In the genomic region with DNA sequence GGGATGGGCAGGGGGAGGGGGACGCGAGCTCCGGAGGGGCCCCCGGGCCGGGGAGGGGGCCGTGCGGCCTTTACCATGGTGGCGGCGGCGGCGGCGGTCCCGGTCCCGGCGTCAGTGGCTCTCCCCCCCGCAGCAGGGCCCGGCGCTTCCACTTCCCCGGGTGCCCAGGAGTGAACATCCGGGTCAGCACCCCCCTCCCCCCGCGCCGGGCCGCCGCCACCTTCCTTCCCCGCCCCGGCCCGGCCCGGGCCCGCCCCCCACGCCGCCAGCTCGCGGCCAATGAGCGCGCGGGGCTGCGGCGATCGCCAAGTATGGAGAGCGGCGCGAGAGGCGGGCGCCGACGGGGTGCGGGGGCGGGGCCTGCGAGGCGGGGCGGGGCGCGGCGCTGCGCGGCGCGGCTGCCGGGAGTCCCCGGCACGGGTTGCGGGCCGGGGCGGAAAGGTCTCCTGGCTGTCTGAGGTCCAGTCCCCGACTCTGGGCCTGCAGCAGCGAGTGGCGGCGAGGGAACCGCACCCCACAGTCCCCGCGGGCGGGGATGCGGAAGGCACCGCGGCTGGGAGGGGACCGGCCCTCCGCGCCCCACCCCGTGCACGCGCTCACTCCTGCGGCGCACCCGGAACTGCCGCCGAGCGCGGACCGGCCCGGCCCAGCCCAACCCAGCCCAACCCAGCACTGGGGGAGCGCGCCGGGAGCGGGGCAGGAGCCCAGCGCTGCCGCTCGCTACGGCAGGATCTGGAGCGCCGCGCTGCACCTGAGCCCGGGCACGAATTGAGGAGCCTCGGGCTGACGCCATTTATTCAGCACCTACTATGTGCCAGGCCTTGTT, we compare ENCODE assay signal across 8 cellular contexts. TPM values are rescaled to one million over a fixed set of nuclear protein-coding genes. Genes with fewer than 3 reads are reported as not detected.
A peak's percentile ranks its signal among the peaks of the same experiment; 100 is the strongest.
DNase-seq lines count a peak whose midpoint lies in the region; ATAC-seq and TF ChIP-seq lines count a peak whose summit lies in the region.

CAPZB (minus strand) TSS at position 178 of the 826 bp plus-strand sequence; CDS start at position 77, 101 bp downstream.

- peak within 1 kb of the TSS; percentile 100 for H3K9ac ChIP-seq in mesenchymal stem cell (ENCODE audit: low read length)

- peak within 1 kb of the TSS; percentile 91 for H3K4me3 Mint-ChIP-seq in CD8-positive, alpha-beta T cell
- H3K4me3 Mint-ChIP-seq in effector memory CD8-positive, alpha-beta T cell = peak within 1 kb of the TSS; percentile 95 to 96

- peak within 1 kb of the TSS in 1 of 2 experiments; percentile 75 for H2BK12ac ChIP-seq in mesenchymal stem cell (ENCODE audit: low read length in 2 of 2)

- H3K4me3 ChIP-seq in CD8-positive, alpha-beta T cell (ENCODE audit: low read depth, low read length) = peak within 1 kb of the TSS; percentile 85
- H3K4me3 ChIP-seq in mesenchymal stem cell (ENCODE audit: insufficient read depth in 1 of 2, low read depth in 1 of 2, low read length in 2 of 2) = peak within 1 kb of the TSS; percentile 90 to 97

- no peaks in the 10 kb centered on the region for H3K9me3 Mint-ChIP-seq in CD8-positive, alpha-beta T cell
- H3K9me3 Mint-ChIP-seq in effector memory CD8-positive, alpha-beta T cell = no peaks in the 10 kb centered on the region

- peak within 1 kb of the TSS; percentile 98 for H4K91ac ChIP-seq in mesenchymal stem cell (ENCODE audit: low read length)

- H3K27me3 Mint-ChIP-seq in CD8-positive, alpha-beta T cell (ENCODE audit: low read depth) = no peaks in the 10 kb centered on the region
- H3K27me3 Mint-ChIP-seq in effector memory CD8-positive, alpha-beta T cell = no peaks in the 10 kb centered on the region

- peak within 1 kb of the TSS; percentile 97 for H2AK5ac ChIP-seq in mesenchymal stem cell (ENCODE audit: low read length, severe bottlenecking)

- H3K4me1 ChIP-seq in CD8-positive, alpha-beta T cell (ENCODE audit: insufficient read depth, low read length) = peaks cover 59% of the 10 kb centered on the region
- H3K4me1 ChIP-seq in mesenchymal stem cell (ENCODE audit: control insufficient read depth, insufficient read depth, low read depth, low read length) = peaks cover 31% of the 10 kb centered on the region

- ATAC-seq in CD8-positive, alpha-beta T cell = peak; percentile 85
- ATAC-seq in GM19455 (IDR thresholded peaks at IDR 0.05; ENCODE audit: unreplicated experiment) = peak; percentile 74
- ATAC-seq in effector memory CD8-positive, alpha-beta T cell (replicated peaks) = peak; percentile 84

- H3K9me3 ChIP-seq in CD8-positive, alpha-beta T cell (ENCODE audit: low read length) = no peaks in the 10 kb centered on the region
- H3K9me3 ChIP-seq in mesenchymal stem cell (ENCODE audit: control insufficient read depth, low read length) = no peaks in the 10 kb centered on the region

- peak within 1 kb of the TSS; percentile 97 for H2BK15ac ChIP-seq in mesenchymal stem cell (ENCODE audit: low read depth, poor library complexity, severe bottlenecking)

- no peaks in the 10 kb centered on the region for H3K27me3 ChIP-seq in CD8-positive, alpha-beta T cell (ENCODE audit: insufficient read depth, low read length)
- no peaks in the 10 kb centered on the region for H3K27me3 ChIP-seq in mesenchymal stem cell (ENCODE audit: control insufficient read depth in 1 of 2, insufficient read depth in 1 of 2, low read length in 2 of 2)

- peak within 1 kb of the TSS; percentile 98 for H2BK120ac ChIP-seq in mesenchymal stem cell (ENCODE audit: low read depth, low read length)

- H3K23ac ChIP-seq in mesenchymal stem cell (ENCODE audit: low read length in 2 of 2) = peak within 1 kb of the TSS; percentile 14 to 94

- peak; percentile 87 to 97 (median 94) for DNase-seq in CD8-positive, alpha-beta T cell
- DNase-seq in HK-2 (ENCODE audit: unreplicated experiment) (peak; percentile 92), mesenchymal stem cell (peak; percentile 85)
- peak; percentile 91 for DNase-seq in NK-92 treated with Interleukin-12 subunit alpha and Interleukin-12 subunit beta, amount 100 ng/mL, for 24 hours (lab: John Stamatoyannopoulos, UW)
- DNase-seq in activated CD8-positive, alpha-beta memory T cell treated with anti-CD3 and anti-CD28 coated beads for 48 hours (ENCODE audit: low read depth in 2 of 3, low spot score in 2 of 3) = peak; percentile 82 to 92 (median 83)
- peak; percentile 81 to 88 (median 87) for DNase-seq in effector memory CD8-positive, alpha-beta T cell
- peak; percentile 92 for DNase-seq in stimulated activated CD8-positive, alpha-beta memory T cell treated with anti-CD3 and anti-CD28 coated beads, Interleukin-12 subunit alpha, Interleukin-12 subunit beta, amount 100 ng/mL, for 24 hours (ENCODE audit: extremely low read depth)

- CTCF ChIA-PET in CD8-positive, alpha-beta T cell (lab: Charles Lee) = interaction anchor here (1.0 to 7.9 kb wide), 9 partner anchors 8 to 110 kb away, joined by 3 to 58 read pairs (median 13); a partner anchor contains a TSS

- H4K8ac ChIP-seq in mesenchymal stem cell (ENCODE audit: low read length) = peak within 1 kb of the TSS; percentile 99

- peak within 1 kb of the TSS; percentile 91 for H2BK5ac ChIP-seq in mesenchymal stem cell (ENCODE audit: low read depth, low read length, poor library complexity, severe bottlenecking)

- H2AFZ ChIP-seq in mesenchymal stem cell (ENCODE audit: low read depth, low read length) = peak within 1 kb of the TSS; percentile 83

- peak within 1 kb of the TSS; percentile 66 for H3K4me2 ChIP-seq in mesenchymal stem cell (ENCODE audit: low read length, poor library complexity, severe bottlenecking)

- POLR2A ChIA-PET in CD8-positive, alpha-beta T cell (lab: Charles Lee) = interaction anchor here (0.6 to 13.3 kb wide), 15 partner anchors 8 to 235 kb away, joined by 3 to 193 read pairs (median 5); partner anchors contain the start of genes EMC1, MRTO4 and NBL1

- peaks cover 1% of the 10 kb centered on the region for H3K79me1 ChIP-seq in mesenchymal stem cell (replicated peaks; ENCODE audit: low read length, poor library complexity, severe bottlenecking)

- no peak for TF ChIP-seq CTCF in CD8-positive, alpha-beta T cell (IDR thresholded peaks at IDR 0.05)

- peaks cover 34% of the 10 kb centered on the region for H3K36me3 Mint-ChIP-seq in CD8-positive, alpha-beta T cell
- peaks cover 20% of the 10 kb centered on the region for H3K36me3 Mint-ChIP-seq in effector memory CD8-positive, alpha-beta T cell (ENCODE audit: insufficient read depth)

- peaks cover 69% of the 10 kb centered on the region for H3K4me1 Mint-ChIP-seq in CD8-positive, alpha-beta T cell (ENCODE audit: low read depth)
- peaks cover 60 to 64% of the 10 kb centered on the region in 2 donors for H3K4me1 Mint-ChIP-seq in effector memory CD8-positive, alpha-beta T cell (ENCODE audit: low read depth in 2 of 2)

- peak within 1 kb of the TSS in 1 of 2 experiments; percentile 97 for H3K14ac ChIP-seq in mesenchymal stem cell (ENCODE audit: low read length in 2 of 2)

- H3K27ac ChIP-seq in CD8-positive, alpha-beta T cell (ENCODE audit: low read depth, low read length) = peak within 1 kb of the TSS; percentile 75
- peak within 1 kb of the TSS; percentile 88 for H3K27ac ChIP-seq in mesenchymal stem cell (ENCODE audit: low read length, poor library complexity, severe bottlenecking)

- peak within 1 kb of the TSS; percentile 97 to 98 for H3K18ac ChIP-seq in mesenchymal stem cell (ENCODE audit: low read depth in 1 of 2, low read length in 2 of 2)

- H3K4ac ChIP-seq in mesenchymal stem cell (ENCODE audit: low read depth in 1 of 2, low read length in 2 of 2) = peak within 1 kb of the TSS; percentile 94 to 98

- peak within 1 kb of the TSS; percentile 97 for H3K27ac Mint-ChIP-seq in CD8-positive, alpha-beta T cell
- peak within 1 kb of the TSS; percentile 96 to 97 for H3K27ac Mint-ChIP-seq in effector memory CD8-positive, alpha-beta T cell

- intact Hi-C loops in CD8-positive, alpha-beta T cell (cut with DNase I, micrococcal nuclease) = loop anchor here (1.0 to 10.0 kb wide), 17 partner anchors 8 to 273 kb away; partner anchors contain the start of genes EMC1 (in 2 of the 2), MRTO4 (in 2 of the 2), UBR4 (in 2 of the 2) and NBL1 (in 1 of the 2)

- H3K36me3 ChIP-seq in CD8-positive, alpha-beta T cell (ENCODE audit: insufficient read depth, low read length) = peaks cover 8% of the 10 kb centered on the region
- H3K36me3 ChIP-seq in mesenchymal stem cell (ENCODE audit: control insufficient read depth in 1 of 2, insufficient read depth in 2 of 2, low read depth in 1 of 2, low read length in 2 of 2) = peaks cover 9 to 26% of the 10 kb centered on the region in 2 experiments

- WGBS in mesenchymal stem cell = under 1% methylated on average over 56 of the region's 106 CpGs

RNA-seq across cellular contexts. Expression of gene CAPZB, which starts in this region (rescaled TPM):
- total RNA-seq in CD8-positive, alpha-beta T cell = 100 to 1,000 TPM; 145 to 151 TPM
- 431 TPM for polyA plus RNA-seq in mesenchymal stem cell (2013, experiment 1 of 2)
- 426 TPM for polyA plus RNA-seq in mesenchymal stem cell (2013, experiment 2 of 2)

Comparison
In these comparisons a context has a peak if more than half of its experiments do, and no peak if none do; other contexts are left out.
1. Peak in every context shown above with its lines: DNase-seq, ATAC-seq, H3K4me3 ChIP-seq and H3K27ac ChIP-seq.